25 cellular contexts compared by ENCODE assay signal in the genomic region with DNA sequence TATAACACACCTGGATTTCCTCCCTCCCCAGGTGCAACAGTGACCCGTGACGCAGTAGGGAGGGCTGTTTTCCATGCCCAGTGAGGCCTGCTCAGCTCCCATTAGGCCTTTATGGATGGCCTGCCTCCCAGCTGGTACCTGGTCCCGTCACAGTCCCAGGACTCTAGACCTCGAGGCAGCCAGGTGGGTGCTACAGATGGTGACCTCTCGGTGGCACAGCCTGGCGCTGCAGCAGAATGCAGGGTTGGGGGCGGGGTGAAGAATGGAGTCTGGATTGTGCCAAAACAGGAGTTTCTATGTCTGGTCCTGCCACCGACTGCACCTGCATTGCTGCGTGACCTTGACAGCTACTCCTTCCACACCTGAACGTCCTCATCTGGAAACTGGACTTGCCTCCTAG. TPM values are rescaled to one million over a fixed set of nuclear protein-coding genes. Genes with fewer than 3 reads are reported as not detected.
DNase-seq lines count a peak whose midpoint lies in the region; ATAC-seq and TF ChIP-seq lines count a peak whose summit lies in the region.
"Had no signal": no experiment of that assay in that cellular context is flagged by ENCODE, and none has a peak within 500 bp of the region (broad histone marks: within the 10 kb centered on the region; RNA-seq: fewer than 3 reads in every experiment).

No MANE protein-coding gene starts in this region.

- H3K4me2 ChIP-seq in MM.1S (ENCODE audit: low read depth, low read length) = peak overlapping the region; percentile 19; the same call in 1 of the 2 replicates
- H3K4me2 ChIP-seq: PC-9 had no signal

- H3K27me3 ChIP-seq in MM.1S (replicated peaks; ENCODE audit: insufficient read depth, low read length) = no peaks in the 10 kb centered on the region
- H3K27me3 ChIP-seq: spleen, uterus had no signal

- TF ChIP-seq CTCF in MM.1S (IDR thresholded peaks at IDR 0.05; ENCODE audit: low read length) (no peak), WTC11 (IDR thresholded peaks at IDR 0.05) (no peak)

- no peaks in the 10 kb centered on the region for H4K20me1 ChIP-seq in MM.1S (ENCODE audit: insufficient read depth, low read length)

- no peaks in the 10 kb centered on the region for H3K9me3 ChIP-seq in MM.1S (replicated peaks; ENCODE audit: insufficient read depth, low read length)
- H3K9me3 ChIP-seq: spleen, uterus had no signal

- peaks cover 19% of the 10 kb centered on the region for H3K4me1 Mint-ChIP-seq in WTC11

- peaks cover 8% of the 10 kb centered on the region for H3K9me3 Mint-ChIP-seq in WTC11
- H3K9me3 Mint-ChIP-seq: CD14-positive monocyte had no signal

- H3K4me1 ChIP-seq in MM.1S (ENCODE audit: low read length) = peaks cover 21% of the 10 kb centered on the region
- H3K4me1 ChIP-seq: uterus had no signal

- peaks cover 3% of the 10 kb centered on the region; the same call in 1 of the 2 replicates for H3K27me3 Mint-ChIP-seq in WTC11 (ENCODE audit: low read depth)

- peak overlapping the region; percentile 13; the same call in 1 of the 2 replicates for H2AFZ ChIP-seq in MM.1S (ENCODE audit: low read length)
- H2AFZ ChIP-seq: PC-9 had no signal

- no peak overlapping the region for H3K4me3 Mint-ChIP-seq in WTC11
- H3K4me3 Mint-ChIP-seq: activated CD4-positive, alpha-beta memory T cell treated with anti-CD3 and anti-CD28 coated beads, Interleukin-2, amount 10 ng/mL, durations not matched to agents 7 days and 5 days; CD14-positive monocyte; natural killer cell treated with Interleukin-12 subunit alpha and Interleukin-12 subunit beta and Interleukin-15 and Interleukin-18, amount 100 ng/mL, for 72 hours; stimulated activated memory B cell treated with anti-CD40 and anti-IgM and Interleukin-4, amounts not matched to agents 10 μg/mL and 1 μg/mL and 100 μg/mL, for 72 hours had no signal

- no peaks in the 10 kb centered on the region for H3K9me2 ChIP-seq in MM.1S (replicated peaks; ENCODE audit: insufficient read depth, low read length)

- peak; percentile 71 for DNase-seq in COLO668 (lab: John Stamatoyannopoulos, UW; ENCODE audit: unreplicated experiment)
- DNase-seq in MM.1S = peak; percentile 79
- peak; percentile 53 for DNase-seq in NCI-H345 treated with DMSO at 0.1 percent for 48 hours (lab: John Stamatoyannopoulos, UW; ENCODE audit: unreplicated experiment)
- no peak for DNase-seq in WTC11 (ENCODE audit: low spot score)
- no peak for DNase-seq in anterior cingulate cortex (lab: John Stamatoyannopoulos, UW)
- no peak for DNase-seq in SIG-M5 (lab: John Stamatoyannopoulos, UW)
- DNase-seq: activated CD4-positive, alpha-beta memory T cell treated with anti-CD3 and anti-CD28 coated beads, Interleukin-2, amount 10 ng/mL, durations not matched to agents 7 days and 5 days; GF-D8; hypothalamus; KBM-7; left ventricle myocardium superior; midbrain; NCI-H2107; PC-9; SHP77; spleen; stimulated activated CD4-positive, alpha-beta T cell treated with anti-CD3 and anti-CD28 coated beads, Interleukin-4, amount 100 ng/mL, for 1 hour; uterus had no signal

- H3K79me2 ChIP-seq in MM.1S (ENCODE audit: low read length) = no peaks in the 10 kb centered on the region

- H3K9ac ChIP-seq in MM.1S (ENCODE audit: low read length) = peak overlapping the region; percentile 8

- no peak overlapping the region for H3K4me3 ChIP-seq in MM.1S (ENCODE audit: low read length)
- H3K4me3 ChIP-seq: PC-9, spleen, uterus had no signal

- peaks cover 20% of the 10 kb centered on the region for H3F3A ChIP-seq in MM.1S (ENCODE audit: insufficient read depth, low read length)

- peak overlapping the region; percentile 77 for H3K27ac ChIP-seq in MM.1S (ENCODE audit: low read length)
- H3K27ac ChIP-seq: PC-9, spleen, uterus had no signal

- CTCF ChIA-PET in WTC11 (lab: Charles Lee) = interaction anchor here (1.1 to 1.7 kb wide), 2 partner anchors 40 to 46 kb away, joined by 3 read pairs; no protein-coding TSS in a partner anchor

- POLR2A ChIA-PET in WTC11 (lab: Charles Lee) = interaction anchor here (1.2 kb wide), 1 partner anchor 19 kb away, joined by 4 read pairs; no protein-coding TSS in a partner anchor

- H3K27ac Mint-ChIP-seq in WTC11 = peak overlapping the region; percentile 73; the same call in 1 of the 2 replicates
- H3K27ac Mint-ChIP-seq: activated CD4-positive, alpha-beta memory T cell treated with anti-CD3 and anti-CD28 coated beads, Interleukin-2, amount 10 ng/mL, durations not matched to agents 7 days and 5 days; activated naive CD4-positive, alpha-beta T cell treated with anti-CD3 and anti-CD28 coated beads, Interleukin-2, amount 50 U/mL, for 72 hours; activated T-helper 2 cell treated with anti-CD3 and anti-CD28 coated beads, Interferon-gamma antibody, Interleukin-2, Interleukin-4, amounts not matched to agents 10 μg/mL and 5 μg/mL and 100 μg/mL, durations not matched to agents 14 hours and 24 hours and 36 hours; CD14-positive monocyte; stimulated activated memory B cell treated with anti-CD40 and anti-IgM and Interleukin-4, amounts not matched to agents 10 μg/mL and 1 μg/mL and 100 μg/mL, for 72 hours had no signal

- ATAC-seq in WTC11 = no peak
- ATAC-seq in HG02970 (IDR thresholded peaks at IDR 0.05; ENCODE audit: low FRiP score, unreplicated experiment) = no peak
- ATAC-seq: activated CD4-positive, CD25-positive, alpha-beta regulatory T cell treated with anti-CD3 and anti-CD28 coated beads, Interleukin-2, amount 50 U/mL, for 24 hours; activated naive CD4-positive, alpha-beta T cell treated with anti-CD3 and anti-CD28 coated beads, Interleukin-2, amount 50 U/mL, for 72 hours; left ventricle myocardium superior; natural killer cell treated with Interleukin-12 subunit alpha and Interleukin-12 subunit beta and Interleukin-15 and Interleukin-18, amount 100 ng/mL, for 72 hours; stimulated activated memory B cell treated with anti-CD40 and anti-IgM and Interleukin-4, amounts not matched to agents 10 μg/mL and 1 μg/mL and 100 μg/mL, for 72 hours had no signal

- H3K36me3 Mint-ChIP-seq in WTC11 = no peaks in the 10 kb centered on the region
- H3K36me3 Mint-ChIP-seq: activated naive CD4-positive, alpha-beta T cell treated with anti-CD3 and anti-CD28 coated beads, Interleukin-2, amount 50 U/mL, for 72 hours; CD14-positive monocyte; natural killer cell treated with Interleukin-12 subunit alpha and Interleukin-12 subunit beta and Interleukin-15 and Interleukin-18, amount 100 ng/mL, for 72 hours; stimulated activated memory B cell treated with anti-CD40 and anti-IgM and Interleukin-4, amounts not matched to agents 10 μg/mL and 1 μg/mL and 100 μg/mL, for 72 hours had no signal

- H3K36me3 ChIP-seq in MM.1S (replicated peaks; ENCODE audit: insufficient read depth, low read length) = no peaks in the 10 kb centered on the region
- H3K36me3 ChIP-seq: spleen, uterus had no signal

TF ChIP-seq in WTC11, 78 proteins besides CTCF, POLR2A, EP300 and RAD21:
- TF ChIP-seq, protein P1, sequence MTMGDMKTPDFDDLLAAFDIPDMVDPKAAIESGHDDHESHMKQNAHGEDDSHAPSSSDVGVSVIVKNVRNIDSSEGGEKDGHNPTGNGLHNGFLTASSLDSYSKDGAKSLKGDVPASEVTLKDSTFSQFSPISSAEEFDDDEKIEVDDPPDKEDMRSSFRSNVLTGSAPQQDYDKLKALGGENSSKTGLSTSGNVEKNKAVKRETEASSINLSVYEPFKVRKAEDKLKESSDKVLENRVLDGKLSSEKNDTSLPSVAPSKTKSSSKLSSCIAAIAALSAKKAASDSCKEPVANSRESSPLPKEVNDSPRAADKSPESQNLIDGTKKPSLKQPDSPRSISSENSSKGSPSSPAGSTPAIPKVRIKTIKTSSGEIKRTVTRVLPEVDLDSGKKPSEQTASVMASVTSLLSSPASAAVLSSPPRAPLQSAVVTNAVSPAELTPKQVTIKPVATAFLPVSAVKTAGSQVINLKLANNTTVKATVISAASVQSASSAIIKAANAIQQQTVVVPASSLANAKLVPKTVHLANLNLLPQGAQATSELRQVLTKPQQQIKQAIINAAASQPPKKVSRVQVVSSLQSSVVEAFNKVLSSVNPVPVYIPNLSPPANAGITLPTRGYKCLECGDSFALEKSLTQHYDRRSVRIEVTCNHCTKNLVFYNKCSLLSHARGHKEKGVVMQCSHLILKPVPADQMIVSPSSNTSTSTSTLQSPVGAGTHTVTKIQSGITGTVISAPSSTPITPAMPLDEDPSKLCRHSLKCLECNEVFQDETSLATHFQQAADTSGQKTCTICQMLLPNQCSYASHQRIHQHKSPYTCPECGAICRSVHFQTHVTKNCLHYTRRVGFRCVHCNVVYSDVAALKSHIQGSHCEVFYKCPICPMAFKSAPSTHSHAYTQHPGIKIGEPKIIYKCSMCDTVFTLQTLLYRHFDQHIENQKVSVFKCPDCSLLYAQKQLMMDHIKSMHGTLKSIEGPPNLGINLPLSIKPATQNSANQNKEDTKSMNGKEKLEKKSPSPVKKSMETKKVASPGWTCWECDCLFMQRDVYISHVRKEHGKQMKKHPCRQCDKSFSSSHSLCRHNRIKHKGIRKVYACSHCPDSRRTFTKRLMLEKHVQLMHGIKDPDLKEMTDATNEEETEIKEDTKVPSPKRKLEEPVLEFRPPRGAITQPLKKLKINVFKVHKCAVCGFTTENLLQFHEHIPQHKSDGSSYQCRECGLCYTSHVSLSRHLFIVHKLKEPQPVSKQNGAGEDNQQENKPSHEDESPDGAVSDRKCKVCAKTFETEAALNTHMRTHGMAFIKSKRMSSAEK (CRISPR knock-in tag; IDR thresholded peaks at IDR 0.05; ENCODE audit: borderline replicate concordance) = no peak

RNA-seq across cellular contexts. Expression of gene YWHAQ, which starts 18.0 kb away (rescaled TPM):
- 394 to 395 TPM (median 395 TPM) in 3 replicates for total RNA-seq in WTC11 (2021)

Comparison
In these comparisons a context has a peak if more than half of its experiments do, and no peak if none do; other contexts are left out.
1. DNase-seq: peak in COLO668 (single experiment), MM.1S (single experiment) and NCI-H345 treated with DMSO at 0.1 percent for 48 hours (single experiment); none in WTC11 (single experiment), anterior cingulate cortex (0 of 58) and SIG-M5 (single experiment).